In the genomic region with DNA sequence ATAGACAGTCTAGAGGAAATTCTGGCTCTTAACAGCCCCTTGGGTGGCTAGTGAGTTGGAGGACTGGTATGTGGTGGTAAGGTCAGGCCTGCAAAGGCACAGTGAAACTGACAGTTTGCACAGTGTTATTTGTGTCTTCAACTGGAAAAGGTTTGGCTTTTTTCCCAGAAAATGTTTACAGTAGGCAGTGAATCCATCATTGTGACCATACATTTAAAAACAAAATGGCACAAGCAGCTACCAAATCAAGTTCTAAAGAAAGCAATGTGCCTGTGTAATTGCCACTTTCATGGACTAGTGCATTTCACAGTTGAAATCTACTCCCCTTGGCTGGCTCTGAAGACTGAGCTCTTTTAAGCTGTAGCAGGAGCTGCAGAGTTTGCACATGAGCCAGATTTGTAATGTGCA, we compare ENCODE assay signal across 9 cellular contexts. TPM values are rescaled to one million over a fixed set of nuclear protein-coding genes. Genes with fewer than 3 reads are reported as not detected.
A peak's percentile ranks its signal among the peaks of the same experiment; 100 is the strongest.
DNase-seq lines count a peak whose midpoint lies in the region; ATAC-seq, FAIRE-seq and TF ChIP-seq lines count a peak whose summit lies in the region.
"Had no signal": no experiment of that assay in that cellular context is flagged by ENCODE, and none has a peak within 500 bp of the region (broad histone marks: within the 10 kb centered on the region; RNA-seq: fewer than 3 reads in every experiment).

No MANE protein-coding gene starts in this region.

- no peaks in the 10 kb centered on the region for H3K9me3 ChIP-seq in SJSA1 (replicated peaks)
- peaks cover 0 to 6% (median 0%) of the 10 kb centered on the region in 11 donors for H3K9me3 ChIP-seq in heart right ventricle
- no peaks in the 10 kb centered on the region for H3K9me3 ChIP-seq in T-helper 17 cell (ENCODE audit: control insufficient read depth, low read length, poor library complexity, severe bottlenecking)

- intact Hi-C loops in heart right ventricle (cut with DNase I), result no loop called here

- H3K27ac Mint-ChIP-seq in T-helper 17 cell, result no peak overlapping the region
- H3K27ac Mint-ChIP-seq: CD4-positive, CD25-positive, alpha-beta regulatory T cell had no signal

- H3K4me1 Mint-ChIP-seq in T-helper 17 cell, result peaks cover 3% of the 10 kb centered on the region

- H3K4me3 ChIP-seq in SJSA1 (no peak overlapping the region), heart right ventricle (no peak overlapping the region)

- 0 out of 2 replicates have a peak, but pooled peaks have one; percentile 0 for TF ChIP-seq RAD21 in Ishikawa (IDR thresholded peaks at IDR 0.05; ENCODE audit: low read depth)

- DNase-seq in SJSA1 (ENCODE audit: low read depth in 1 of 2, low spot score in 2 of 2), result peak; percentile 81 to 85
- DNase-seq in heart right ventricle, result no peak
- DNase-seq in GM12892 (ENCODE audit: insufficient read length), result no peak
- no peak for DNase-seq in T-helper 17 cell
- DNase-seq: CD4-positive, CD25-positive, alpha-beta regulatory T cell had no signal

- H3K27ac ChIP-seq in 22Rv1, result peak overlapping the region; percentile 94
- H3K27ac ChIP-seq in SJSA1, result peak overlapping the region; percentile 39; the same call in 1 of the 2 replicates
- peak overlapping the region in 8 of 10 donors; percentile 1 to 73 (median 24) for H3K27ac ChIP-seq in heart right ventricle

- peaks cover 19% of the 10 kb centered on the region for H3K36me3 ChIP-seq in SJSA1
- peaks cover 0 to 97% (median 22%) of the 10 kb centered on the region in 9 donors for H3K36me3 ChIP-seq in heart right ventricle

- TF ChIP-seq POLR2A in GM12892 (IDR thresholded peaks at IDR 0.05; ENCODE audit: low read depth, low read length), result no peak

- TF ChIP-seq CTCF in 22Rv1 (IDR thresholded peaks at IDR 0.05) (no peak), heart right ventricle (IDR thresholded peaks at IDR 0.05) (no peak)

- H3K4me1 ChIP-seq in SJSA1 (replicated peaks), result peaks cover 29% of the 10 kb centered on the region
- peaks cover 0 to 31% (median 8%) of the 10 kb centered on the region in 9 donors for H3K4me1 ChIP-seq in heart right ventricle

- no peak for FAIRE-seq in GM12892 (lab: Jason Lieb, UNC)

- peaks cover 23% of the 10 kb centered on the region for H3K36me3 Mint-ChIP-seq in T-helper 17 cell (ENCODE audit: low read depth)

- no peak overlapping the region for H3K4me3 Mint-ChIP-seq in T-helper 17 cell
- H3K4me3 Mint-ChIP-seq: CD4-positive, CD25-positive, alpha-beta regulatory T cell had no signal

- peak; percentile 43; the same call in 1 of the 2 replicates for TF ChIP-seq EP300 in Ishikawa (IDR thresholded peaks at IDR 0.05; ENCODE audit: borderline replicate concordance)

- ATAC-seq in heart right ventricle (peak in 6 of 8 donors; percentile 62 to 83 (median 71)), GM18907 (IDR thresholded peaks at IDR 0.05; ENCODE audit: unreplicated experiment) (no peak), T-helper 17 cell (no peak), HG03354 (IDR thresholded peaks at IDR 0.05; ENCODE audit: poor library complexity, severe bottlenecking, unreplicated experiment) (no peak)

- H3K27me3 ChIP-seq in SJSA1 (replicated peaks) (no peaks in the 10 kb centered on the region), heart right ventricle (no peaks in the 10 kb centered on the region)

- no peaks in the 10 kb centered on the region for H3K27me3 Mint-ChIP-seq in T-helper 17 cell
- H3K27me3 Mint-ChIP-seq: CD4-positive, CD25-positive, alpha-beta regulatory T cell had no signal

TF ChIP-seq in Ishikawa, 13 proteins besides CTCF, POLR2A, EP300 and RAD21:
- TF ChIP-seq, protein P1, sequence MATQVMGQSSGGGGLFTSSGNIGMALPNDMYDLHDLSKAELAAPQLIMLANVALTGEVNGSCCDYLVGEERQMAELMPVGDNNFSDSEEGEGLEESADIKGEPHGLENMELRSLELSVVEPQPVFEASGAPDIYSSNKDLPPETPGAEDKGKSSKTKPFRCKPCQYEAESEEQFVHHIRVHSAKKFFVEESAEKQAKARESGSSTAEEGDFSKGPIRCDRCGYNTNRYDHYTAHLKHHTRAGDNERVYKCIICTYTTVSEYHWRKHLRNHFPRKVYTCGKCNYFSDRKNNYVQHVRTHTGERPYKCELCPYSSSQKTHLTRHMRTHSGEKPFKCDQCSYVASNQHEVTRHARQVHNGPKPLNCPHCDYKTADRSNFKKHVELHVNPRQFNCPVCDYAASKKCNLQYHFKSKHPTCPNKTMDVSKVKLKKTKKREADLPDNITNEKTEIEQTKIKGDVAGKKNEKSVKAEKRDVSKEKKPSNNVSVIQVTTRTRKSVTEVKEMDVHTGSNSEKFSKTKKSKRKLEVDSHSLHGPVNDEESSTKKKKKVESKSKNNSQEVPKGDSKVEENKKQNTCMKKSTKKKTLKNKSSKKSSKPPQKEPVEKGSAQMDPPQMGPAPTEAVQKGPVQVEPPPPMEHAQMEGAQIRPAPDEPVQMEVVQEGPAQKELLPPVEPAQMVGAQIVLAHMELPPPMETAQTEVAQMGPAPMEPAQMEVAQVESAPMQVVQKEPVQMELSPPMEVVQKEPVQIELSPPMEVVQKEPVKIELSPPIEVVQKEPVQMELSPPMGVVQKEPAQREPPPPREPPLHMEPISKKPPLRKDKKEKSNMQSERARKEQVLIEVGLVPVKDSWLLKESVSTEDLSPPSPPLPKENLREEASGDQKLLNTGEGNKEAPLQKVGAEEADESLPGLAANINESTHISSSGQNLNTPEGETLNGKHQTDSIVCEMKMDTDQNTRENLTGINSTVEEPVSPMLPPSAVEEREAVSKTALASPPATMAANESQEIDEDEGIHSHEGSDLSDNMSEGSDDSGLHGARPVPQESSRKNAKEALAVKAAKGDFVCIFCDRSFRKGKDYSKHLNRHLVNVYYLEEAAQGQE (IDR thresholded peaks at IDR 0.05; ENCODE audit: low read depth), result no peak
- TF ChIP-seq FOXM1 (IDR thresholded peaks at IDR 0.05; ENCODE audit: borderline replicate concordance, low read depth) (no peak), CREB1 (IDR thresholded peaks at IDR 0.05; ENCODE audit: low read depth) (no peak), ZBTB7A (IDR thresholded peaks at IDR 0.05; ENCODE audit: low read depth) (no peak), TAF1 (IDR thresholded peaks at IDR 0.05; ENCODE audit: low read depth) (no peak), TEAD4 (IDR thresholded peaks at IDR 0.05) (peak; percentile 60; the same call in 1 of the 2 replicates), CEBPB (IDR thresholded peaks at IDR 0.05) (0 out of 2 replicates have a peak, but pooled peaks have one; percentile 22), TCF12 (IDR thresholded peaks at IDR 0.05; ENCODE audit: low read depth) (0 out of 2 replicates have a peak, but pooled peaks have one; percentile 49), NFIC (IDR thresholded peaks at IDR 0.05) (peak; percentile 94), YY1 (IDR thresholded peaks at IDR 0.05; ENCODE audit: low read depth) (no peak), EGR1 (IDR thresholded peaks at IDR 0.05) (no peak)
- TF ChIP-seq, protein P2, sequence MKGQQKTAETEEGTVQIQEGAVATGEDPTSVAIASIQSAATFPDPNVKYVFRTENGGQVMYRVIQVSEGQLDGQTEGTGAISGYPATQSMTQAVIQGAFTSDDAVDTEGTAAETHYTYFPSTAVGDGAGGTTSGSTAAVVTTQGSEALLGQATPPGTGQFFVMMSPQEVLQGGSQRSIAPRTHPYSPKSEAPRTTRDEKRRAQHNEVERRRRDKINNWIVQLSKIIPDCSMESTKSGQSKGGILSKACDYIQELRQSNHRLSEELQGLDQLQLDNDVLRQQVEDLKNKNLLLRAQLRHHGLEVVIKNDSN (IDR thresholded peaks at IDR 0.05), result no peak
- TF ChIP-seq, protein P3, sequence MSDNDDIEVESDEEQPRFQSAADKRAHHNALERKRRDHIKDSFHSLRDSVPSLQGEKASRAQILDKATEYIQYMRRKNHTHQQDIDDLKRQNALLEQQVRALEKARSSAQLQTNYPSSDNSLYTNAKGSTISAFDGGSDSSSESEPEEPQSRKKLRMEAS (IDR thresholded peaks at IDR 0.05), result no peak

RNA-seq across cellular contexts. Expression of a gene that starts 24.8 kb away (rescaled TPM):
- 60.5 and 63.2 TPM in 2 replicates for total RNA-seq in SJSA1 (2014; rRNA removed; shearing (Covaris generic))
- total RNA-seq in heart right ventricle (100 to 1,000 TPM; 157 to 271 (median 209) TPM), T-helper 17 cell (10 to 100 TPM; 19.7 to 21.5 TPM)
- 100 to 1,000 TPM in 1 of 2 donors, 10 to 100 TPM in 1; 80.5 to 196 TPM for polyA plus RNA-seq in heart right ventricle
- polyA plus RNA-seq in GM12892 (2012; ENCODE audit: missing spikeins), result 54.6 TPM

RNA-seq across cellular contexts. Expression of a gene that starts 26.8 kb away (rescaled TPM):
- 5.0 TPM in 2 replicates for total RNA-seq in SJSA1 (2014; rRNA removed; shearing (Covaris generic))
- total RNA-seq in heart right ventricle, result 10 to 100 TPM in 6 of 10 donors, 1 to 10 TPM in 4; 8.6 to 16.9 (median 12.2) TPM
- 1 to 10 TPM; 7.9 to 9.6 TPM for polyA plus RNA-seq in heart right ventricle
- 6.7 TPM for polyA plus RNA-seq in GM12892 (2012; ENCODE audit: missing spikeins)
- 10 to 100 TPM; 13.3 to 20.4 TPM for total RNA-seq in T-helper 17 cell

RNA-seq across cellular contexts. Expression of a gene that starts 28.3 kb away (rescaled TPM):
- total RNA-seq in SJSA1 (2014; rRNA removed; shearing (Covaris generic)), result not detected in 2 replicates
- total RNA-seq in heart right ventricle (not detected), T-helper 17 cell (not detected)
- polyA plus RNA-seq in heart right ventricle, result not detected
- not detected for polyA plus RNA-seq in GM12892 (2012; ENCODE audit: missing spikeins)
- total RNA-seq: CD4-positive, CD25-positive, alpha-beta regulatory T cell had no signal
- polyA plus RNA-seq: CD4-positive, CD25-positive, alpha-beta regulatory T cell had no signal

RNA-seq across cellular contexts. Expression of a gene that starts 39.3 kb away (rescaled TPM):
- 18.8 and 21.3 TPM in 2 replicates for total RNA-seq in SJSA1 (2014; rRNA removed; shearing (Covaris generic))
- total RNA-seq in heart right ventricle (10 to 100 TPM; 32.2 to 50.6 (median 36.8) TPM), T-helper 17 cell (10 to 100 TPM; 48.5 to 73.2 TPM)
- 10 to 100 TPM; 22.4 to 43.1 TPM for polyA plus RNA-seq in heart right ventricle
- 24.1 TPM for polyA plus RNA-seq in GM12892 (2012; ENCODE audit: missing spikeins)

Comparison
In these comparisons a context has a peak if more than half of its experiments do, and no peak if none do; other contexts are left out.
1. H3K27ac ChIP-seq: peak in every context shown above with its lines; median percentile 94 in 22Rv1; 39 in SJSA1; 24 in heart right ventricle.
2. DNase-seq: peak in SJSA1 (2 of 2); none in heart right ventricle (0 of 2), GM12892 (single experiment) and T-helper 17 cell (0 of 3).
3. ATAC-seq: peak in heart right ventricle (6 of 8); none in GM18907 (single experiment), T-helper 17 cell (single experiment) and HG03354 (single experiment).